ENCODE assay signal across 14 cellular contexts in genomic region chr10:125105155-125105554, GRCh38. TPM values are rescaled to one million over a fixed set of nuclear protein-coding genes. Genes with fewer than 3 reads are reported as not detected.
DNase-seq lines count a peak whose midpoint lies in the region; TF ChIP-seq lines count a peak whose summit lies in the region.
"Had no signal": no experiment of that assay in that cellular context is flagged by ENCODE, and none has a peak within 500 bp of the region (broad histone marks: within the 10 kb centered on the region; RNA-seq: fewer than 3 reads in every experiment).

No MANE protein-coding gene starts in this region.

- no peaks in the 10 kb centered on the region for H3K9me3 ChIP-seq in HEK293 (ENCODE audit: control insufficient read depth, insufficient read depth, low read depth, low read length)
- peaks cover 0 to 11% (median 4%) of the 10 kb centered on the region in 8 donors for H3K9me3 ChIP-seq in spleen
- no peaks in the 10 kb centered on the region for H3K9me3 ChIP-seq in MM.1S (replicated peaks; ENCODE audit: insufficient read depth, low read length)
- H3K9me3 ChIP-seq in suprapubic skin, result no peaks in the 10 kb centered on the region
- H3K9me3 ChIP-seq: BE2C, Caco-2 had no signal

- TF ChIP-seq POLR2A in spleen (IDR thresholded peaks at IDR 0.05) (no peak), suprapubic skin (IDR thresholded peaks at IDR 0.05) (no peak)

- H3K27me3 Mint-ChIP-seq in chondrocyte (ENCODE audit: low read depth), result no peaks in the 10 kb centered on the region

- no peaks in the 10 kb centered on the region for H3K79me2 ChIP-seq in MM.1S (ENCODE audit: low read length)

- H3F3A ChIP-seq in MM.1S (ENCODE audit: insufficient read depth, low read length), result no peaks in the 10 kb centered on the region

- H3K9me2 ChIP-seq in MM.1S (replicated peaks; ENCODE audit: insufficient read depth, low read length), result no peaks in the 10 kb centered on the region

- H3K4me1 ChIP-seq in HEK293 (ENCODE audit: control insufficient read depth, insufficient read depth, low read length) (peaks cover 7% of the 10 kb centered on the region; the same call in 1 of the 2 replicates), spleen (peaks cover 0 to 65% (median 36%) of the 10 kb centered on the region in 6 donors), MM.1S (ENCODE audit: low read length) (no peaks in the 10 kb centered on the region), suprapubic skin (peaks cover 13% of the 10 kb centered on the region)
- H3K4me1 ChIP-seq: Caco-2 had no signal

- no peak overlapping the region for H2AFZ ChIP-seq in MM.1S (ENCODE audit: low read length)

- no peak for DNase-seq in chondrocyte (ENCODE audit: low spot score)
- peak; percentile 41 for DNase-seq in mesenteric fat pad (ENCODE audit: low spot score)
- DNase-seq in spleen, result peak; percentile 17
- DNase-seq in DMS79 treated with DMSO at 0.1 percent for 48 hours (lab: John Stamatoyannopoulos, UW), result no peak
- DNase-seq in hippocampal formation (lab: John Stamatoyannopoulos, UW), result no peak
- no peak for DNase-seq in MM.1S
- DNase-seq in suprapubic skin (ENCODE audit: low spot score in 2 of 2), result no peak
- DNase-seq: BE2C; CD8-positive, alpha-beta memory T cell; DMS53 had no signal

- H3K4me3 Mint-ChIP-seq in chondrocyte (ENCODE audit: unreplicated experiment), result no peak overlapping the region
- H3K4me3 Mint-ChIP-seq: CD8-positive, alpha-beta memory T cell had no signal

- H4K20me1 ChIP-seq in MM.1S (ENCODE audit: insufficient read depth, low read length), result no peaks in the 10 kb centered on the region

- intact Hi-C loops in spleen (cut with DNase I; ENCODE audit: low total_unique reads), result no loop called here

- no peak for TF ChIP-seq CTCF in HEK293 (tag by site-specific recombination; IDR thresholded peaks at IDR 0.05)
- TF ChIP-seq CTCF in chondrocyte (IDR thresholded peaks at IDR 0.05), result no peak
- TF ChIP-seq CTCF in spleen (IDR thresholded peaks at IDR 0.05 in 8 of 11, conservative IDR thresholded peaks at IDR 0.05 in 3 of 11), result no peak
- no peak for TF ChIP-seq CTCF in MM.1S (IDR thresholded peaks at IDR 0.05; ENCODE audit: low read length)
- no peak for TF ChIP-seq CTCF in suprapubic skin (IDR thresholded peaks at IDR 0.05)

- no peak overlapping the region for H3K4me2 ChIP-seq in MM.1S (ENCODE audit: low read depth, low read length)
- H3K4me2 ChIP-seq: A549 had no signal

- no peak overlapping the region for H3K27ac ChIP-seq in HEK293 (ENCODE audit: extremely low read depth, low read depth, low read length)
- H3K27ac ChIP-seq in spleen, result no peak overlapping the region
- H3K27ac ChIP-seq in MM.1S (ENCODE audit: low read length), result no peak overlapping the region
- no peak overlapping the region for H3K27ac ChIP-seq in suprapubic skin
- H3K27ac ChIP-seq: A549 had no signal

- CTCF ChIA-PET in HEK293 (lab: Yijun Ruan, JAX), result interaction anchor here (0.7 to 1.2 kb wide), 3 partner anchors 10 to 163 kb away, joined by 3 to 7 read pairs (median 4); partner anchors contain the start of gene ZRANB1

- peak overlapping the region; percentile 32 for H3K27ac Mint-ChIP-seq in chondrocyte (ENCODE audit: unreplicated experiment)
- H3K27ac Mint-ChIP-seq: CD8-positive, alpha-beta memory T cell had no signal

- H3K36me3 ChIP-seq in HEK293 (ENCODE audit: control insufficient read depth in 2 of 2, insufficient read depth in 1 of 2, low read length in 2 of 2) (peaks cover 6 to 52% of the 10 kb centered on the region in 2 experiments; a peak in 2 of 3 replicates), spleen (peaks cover 0 to 51% (median 4%) of the 10 kb centered on the region in 6 donors), MM.1S (replicated peaks; ENCODE audit: insufficient read depth, low read length) (no peaks in the 10 kb centered on the region), suprapubic skin (peaks cover 29% of the 10 kb centered on the region)

- POLR2A ChIA-PET in HEK293 (lab: Yijun Ruan, JAX), result interaction anchor here (0.6 kb wide), 1 partner anchor 13 kb away, joined by 4 read pairs; no protein-coding TSS in a partner anchor

- no peak overlapping the region for H3K4me3 ChIP-seq in HEK293 (ENCODE audit: low read depth, low read length)
- peak overlapping the region in 1 of 8 donors; percentile 3 for H3K4me3 ChIP-seq in spleen
- H3K4me3 ChIP-seq in MM.1S (ENCODE audit: low read length), result no peak overlapping the region
- H3K4me3 ChIP-seq in suprapubic skin, result no peak overlapping the region
- H3K4me3 ChIP-seq: A549, K562 had no signal

- peaks cover 7% of the 10 kb centered on the region for H3K9me3 Mint-ChIP-seq in chondrocyte (ENCODE audit: low read depth)

- H3K4me1 Mint-ChIP-seq in chondrocyte (ENCODE audit: low read depth), result peaks cover 34% of the 10 kb centered on the region
- H3K4me1 Mint-ChIP-seq: CD8-positive, alpha-beta memory T cell had no signal

- H3K9ac ChIP-seq in MM.1S (ENCODE audit: low read length), result no peak overlapping the region

- H3K27me3 ChIP-seq in spleen (replicated peaks in 1 of 7) (no peaks in the 10 kb centered on the region), MM.1S (replicated peaks; ENCODE audit: insufficient read depth, low read length) (peaks cover 66% of the 10 kb centered on the region), suprapubic skin (no peaks in the 10 kb centered on the region)
- H3K27me3 ChIP-seq: BE2C had no signal

- peaks cover 31% of the 10 kb centered on the region for H3K36me3 Mint-ChIP-seq in chondrocyte (ENCODE audit: low read depth)
- H3K36me3 Mint-ChIP-seq: CD8-positive, alpha-beta memory T cell had no signal

- TF ChIP-seq EP300 in suprapubic skin (IDR thresholded peaks at IDR 0.05), result no peak

TF ChIP-seq in HEK293, 187 proteins besides CTCF, POLR2A, EP300 and RAD21:
- TF ChIP-seq ZNF785 (tag by site-specific recombination; IDR thresholded peaks at IDR 0.05) (no peak), ZNF121 (tag by site-specific recombination; IDR thresholded peaks at IDR 0.05) (peak; percentile 86), ZNF132 (tag by site-specific recombination; IDR thresholded peaks at IDR 0.05; ENCODE audit: borderline replicate concordance) (no peak), ZNF610 (tag by site-specific recombination; IDR thresholded peaks at IDR 0.05; ENCODE audit: borderline replicate concordance) (no peak)

RNA-seq across cellular contexts. Expression of gene CTBP2, which starts 55.2 kb away (rescaled TPM):
- total RNA-seq in chondrocyte, result 62.6 to 90.6 TPM (median 86.4 TPM) in 3 replicates
- total RNA-seq in mesenteric fat pad, result 56.5 TPM
- total RNA-seq in spleen, result 10 to 100 TPM; 32.2 to 74.4 (median 52.0) TPM
- 10 to 100 TPM in 1 of 3 donors, 1 to 10 TPM in 2; 6.7 to 19.2 (median 7.0) TPM for polyA plus RNA-seq in spleen
- 10 to 100 TPM; 19.7 to 45.7 (median 29.4) TPM for total RNA-seq in suprapubic skin

Comparison
In these comparisons a context has a peak if more than half of its experiments do, and no peak if none do; other contexts are left out.
1. DNase-seq: peak in mesenteric fat pad (single experiment) and spleen (single experiment); none in chondrocyte (single experiment), DMS79 treated with DMSO at 0.1 percent for 48 hours (single experiment), hippocampal formation (0 of 2), MM.1S (single experiment) and suprapubic skin (0 of 2).